3 cellular contexts compared by ENCODE assay signal in genomic region chr6:99345164-99345563, GRCh38.
TF ChIP-seq lines count a peak whose summit lies in the region.

No MANE protein-coding gene starts in this region.

TF ChIP-seq in HEK293, 187 proteins besides CTCF, POLR2A, EP300 and RAD21:
- TF ChIP-seq ZNF664 (tag by site-specific recombination; IDR thresholded peaks at IDR 0.05) (peak; percentile 85), ZNF354C (tag by site-specific recombination; IDR thresholded peaks at IDR 0.05; ENCODE audit: borderline replicate concordance, low read depth) (no peak)

TF ChIP-seq in K562, 482 proteins besides CTCF, POLR2A, EP300 and RAD21:
- TF ChIP-seq RBM25 (IDR thresholded peaks at IDR 0.05; ENCODE audit: low read depth, low read length, severe bottlenecking) (peak; percentile 68), RNF2 (IDR thresholded peaks at IDR 0.05) (no peak)

TF ChIP-seq in neural cell, 6 proteins besides CTCF, POLR2A, EP300 and RAD21:
- TF ChIP-seq EZH2 (IDR thresholded peaks at IDR 0.05; ENCODE audit: borderline replicate concordance, insufficient read depth, low read length, poor library complexity, severe bottlenecking) (no peak), MXI1 (conservative IDR thresholded peaks at IDR 0.05; ENCODE audit: poor library complexity, severe bottlenecking) (no peak), POLR2AphosphoS5 (IDR thresholded peaks at IDR 0.05) (no peak), TAF1 (IDR thresholded peaks at IDR 0.05; ENCODE audit: low read depth) (no peak), REST (IDR thresholded peaks at IDR 0.05; ENCODE audit: borderline replicate concordance) (no peak), SMC3 (conservative IDR thresholded peaks at IDR 0.05; ENCODE audit: poor library complexity) (no peak)
